Comparison of ENCODE assay signal across 8 cellular contexts in the genomic region with DNA sequence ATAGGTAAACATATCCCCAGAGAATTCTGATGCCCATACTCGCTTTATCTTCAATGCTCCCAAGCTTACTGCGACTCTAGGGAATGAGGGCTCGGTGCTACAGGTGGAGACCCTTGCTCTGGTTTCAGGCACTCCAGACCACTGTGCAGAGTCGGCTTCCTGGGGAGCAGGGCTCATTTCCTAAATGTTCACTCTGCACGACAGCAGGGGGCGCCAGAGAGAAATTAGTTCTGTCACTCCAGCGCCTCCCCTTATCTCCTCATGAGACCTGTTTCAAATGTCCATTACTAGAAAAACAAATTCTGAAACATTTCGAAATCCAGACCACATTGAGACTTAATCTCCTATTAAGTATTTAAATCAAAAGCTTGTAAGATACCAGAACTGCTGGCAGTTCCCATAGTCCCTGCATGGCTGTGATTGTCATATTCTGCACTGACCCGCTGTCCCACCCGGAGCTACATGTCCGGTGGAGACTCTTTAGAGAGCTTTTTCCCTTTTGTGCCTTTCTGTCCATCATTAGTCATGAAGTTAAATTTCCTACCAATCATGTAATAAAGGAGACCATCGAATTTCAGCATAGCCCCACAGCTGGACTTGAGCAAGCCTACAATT. TPM values are rescaled to one million over a fixed set of nuclear protein-coding genes. Genes with fewer than 3 reads are reported as not detected.
DNase-seq lines count a peak whose midpoint lies in the region; ATAC-seq and TF ChIP-seq lines count a peak whose summit lies in the region.

No MANE protein-coding gene starts in this region.

- H3K27me3 ChIP-seq in breast epithelium = no peaks in the 10 kb centered on the region

- peak; percentile 58 for ATAC-seq in GM18511 (IDR thresholded peaks at IDR 0.05; ENCODE audit: unreplicated experiment)
- ATAC-seq in HG03280 (IDR thresholded peaks at IDR 0.05; ENCODE audit: unreplicated experiment) = no peak

- no peaks in the 10 kb centered on the region for H3K36me3 ChIP-seq in breast epithelium

- DNase-seq in ACHN = peak; percentile 56
- DNase-seq in NB4 (ENCODE audit: low read depth) = peak; percentile 78
- peak; percentile 27 to 63 for DNase-seq in breast epithelium (ENCODE audit: low spot score in 2 of 2)
- peak; percentile 82 for DNase-seq in iris pigment epithelial cell (ENCODE audit: low read depth)
- peak; percentile 57 to 68 for DNase-seq in stimulated activated CD4-positive, alpha-beta T cell treated with anti-CD3 and anti-CD28 coated beads, Interleukin-15, amount 100 ng/mL, for 48 hours (ENCODE audit: low read depth in 2 of 2)

- in situ Hi-C loops in ACHN (cut with HindIII; ENCODE audit: low pct_ligation_motif_present, low pct_unique_long_range_greater_than_20kb, low sequenced_read_pairs) = no loop called here

- H3K4me1 ChIP-seq in breast epithelium = no peaks in the 10 kb centered on the region

- intact Hi-C loops in breast epithelium (cut with DNase I; ENCODE audit: low total_unique reads) = no loop called here

- TF ChIP-seq CTCF in NB4 (IDR thresholded peaks at IDR 0.05; ENCODE audit: low read depth, low read length) (peak; percentile 77), WI38 (IDR thresholded peaks at IDR 0.05; ENCODE audit: low read depth, low read length) (peak; percentile 66), breast epithelium (IDR thresholded peaks at IDR 0.05) (peak; percentile 58 to 71 (median 67))

- no peak overlapping the region for H3K4me3 ChIP-seq in NB4 (ENCODE audit: low read depth, low read length)
- H3K4me3 ChIP-seq in WI38 (ENCODE audit: low read depth, low read length) = no peak overlapping the region
- H3K4me3 ChIP-seq in breast epithelium = no peak overlapping the region

- H3K9me3 ChIP-seq in breast epithelium = no peaks in the 10 kb centered on the region

- TF ChIP-seq POLR2A in NB4 (IDR thresholded peaks at IDR 0.05; ENCODE audit: extremely low read depth, insufficient read length) (no peak), breast epithelium (IDR thresholded peaks at IDR 0.05) (no peak)

- H3K27ac ChIP-seq in breast epithelium = no peak overlapping the region

RNA-seq across cellular contexts. Expression of gene EPSTI1, which starts 22.4 kb away (rescaled TPM):
- 1 to 10 TPM; 5.0 to 6.6 (median 5.1) TPM for total RNA-seq in breast epithelium

RNA-seq across cellular contexts. Expression of gene DNAJC15, which starts 53.7 kb away (rescaled TPM):
- 10 to 100 TPM in 2 of 3 donors, 1 to 10 TPM in 1; 9.2 to 14.4 (median 12.9) TPM for total RNA-seq in breast epithelium
